Comparison of ENCODE assay signal across 1 cellular context in genomic region chr5:172679621-172680212, GRCh38.
A peak's percentile ranks its signal among the peaks of the same experiment; 100 is the strongest.
TF ChIP-seq lines count a peak whose summit lies in the region.

No MANE protein-coding gene starts in this region.

TF ChIP-seq in K562, 482 proteins besides CTCF, POLR2A, EP300 and RAD21:
- TF ChIP-seq CBFA2T2 (conservative IDR thresholded peaks at IDR 0.05) (0 out of 2 replicates have a peak, but pooled peaks have one; percentile 16), ZNF41 (CRISPR knock-in tag; conservative IDR thresholded peaks at IDR 0.05) (no peak), OTX1 (CRISPR knock-in tag; IDR thresholded peaks at IDR 0.05) (no peak), TAL1 (IDR thresholded peaks at IDR 0.05) (peak; percentile 12; the same call in 1 of the 2 replicates), CBFA2T3 (IDR thresholded peaks at IDR 0.05) (peak; percentile 54), IRF2 (CRISPR knock-in tag; IDR thresholded peaks at IDR 0.05) (no peak)
